9 cellular contexts compared by ENCODE assay signal in the genomic region with DNA sequence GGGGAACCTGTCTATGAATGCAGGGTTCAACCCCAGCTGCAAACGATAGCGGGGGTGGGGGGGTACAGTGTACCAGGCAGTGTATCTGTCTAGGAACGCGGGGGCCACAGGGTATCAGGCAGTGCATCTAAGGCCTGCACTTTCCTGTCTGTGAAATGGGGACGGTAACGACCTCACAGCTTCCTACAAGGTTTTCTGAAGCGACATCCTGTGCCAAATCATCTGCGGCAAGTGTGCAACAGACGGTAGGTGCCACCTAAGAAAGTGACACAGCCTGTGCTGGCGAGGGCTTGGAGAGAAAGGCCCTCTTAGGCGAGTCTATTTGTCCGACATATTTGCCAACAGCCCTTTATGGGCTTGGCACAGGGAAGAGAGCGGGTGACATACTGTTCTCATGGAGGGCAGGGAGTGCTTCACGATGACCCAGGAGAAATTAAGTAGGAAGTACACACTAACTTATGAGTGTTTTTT. TPM values are rescaled to one million over a fixed set of nuclear protein-coding genes. Genes with fewer than 3 reads are reported as not detected.
DNase-seq lines count a peak whose midpoint lies in the region; TF ChIP-seq lines count a peak whose summit lies in the region.
"Had no signal": no experiment of that assay in that cellular context is flagged by ENCODE, and none has a peak within 500 bp of the region (broad histone marks: within the 10 kb centered on the region; RNA-seq: fewer than 3 reads in every experiment).

No MANE protein-coding gene starts in this region.

- H3K9me3 ChIP-seq in DOHH2 (ENCODE audit: control insufficient read depth, insufficient read depth, low read length) (no peaks in the 10 kb centered on the region), sigmoid colon (no peaks in the 10 kb centered on the region)

- peaks cover 59% of the 10 kb centered on the region for H4K20me1 ChIP-seq in DOHH2 (ENCODE audit: control insufficient read depth, insufficient read depth, low read depth, low read length)

- no peak for TF ChIP-seq EP300 in sigmoid colon (IDR thresholded peaks at IDR 0.05)

- peak overlapping the region; percentile 78 for H3K4me2 ChIP-seq in DOHH2 (ENCODE audit: low read length)

- 57 to 60% methylated on average over 14 of the region's 14 CpGs for WGBS in sigmoid colon, 2 donors

- H3K27ac ChIP-seq in DOHH2 (ENCODE audit: low read depth, low read length) (no peak overlapping the region), sigmoid colon (peak overlapping the region; percentile 97 to 99 (median 98))

- DNase-seq in activated CD4-positive, alpha-beta T cell treated with anti-CD3 and anti-CD28 coated beads for 1 hour: peak; percentile 25
- DNase-seq in effector CD4-positive, alpha-beta T cell: peak; percentile 45
- DNase-seq in sigmoid colon (no peak), NOMO-1 treated with dmso at 0.1 percent for 144 hours (lab: John Stamatoyannopoulos, UW; ENCODE audit: unreplicated experiment) (no peak), NCI-H82 treated with DMSO at 0.1 percent for 48 hours (lab: John Stamatoyannopoulos, UW; ENCODE audit: unreplicated experiment) (no peak), NCI-H187 treated with DMSO at 0.1 percent for 48 hours (lab: John Stamatoyannopoulos, UW) (no peak), ACHN (no peak)

- peaks cover 99% of the 10 kb centered on the region for H3K79me2 ChIP-seq in DOHH2 (ENCODE audit: control insufficient read depth, low read length)

- H3K27me3 ChIP-seq in DOHH2 (ENCODE audit: control insufficient read depth, low read length) (no peaks in the 10 kb centered on the region), sigmoid colon (no peaks in the 10 kb centered on the region)

- H3F3A ChIP-seq in DOHH2 (ENCODE audit: control insufficient read depth, insufficient read depth): peaks cover 19% of the 10 kb centered on the region

- peaks cover 85% of the 10 kb centered on the region for H3K4me1 ChIP-seq in DOHH2 (ENCODE audit: control insufficient read depth, low read length)
- peaks cover 0 to 88% (median 87%) of the 10 kb centered on the region in 4 donors for H3K4me1 ChIP-seq in sigmoid colon

- H3K9me2 ChIP-seq in DOHH2 (replicated peaks; ENCODE audit: control insufficient read depth, low read length): no peaks in the 10 kb centered on the region

- intact Hi-C loops in sigmoid colon (cut with DNase I): no loop called here

- in situ Hi-C loops in ACHN (cut with HindIII; ENCODE audit: low pct_ligation_motif_present, low pct_unique_long_range_greater_than_20kb, low sequenced_read_pairs): no loop called here

- TF ChIP-seq CTCF in DOHH2 (IDR thresholded peaks at IDR 0.05; ENCODE audit: low read depth, low read length, poor library complexity, severe bottlenecking) (no peak), sigmoid colon (IDR thresholded peaks at IDR 0.05) (no peak)

- H3K36me3 ChIP-seq in DOHH2 (ENCODE audit: control insufficient read depth, low read length): peaks cover 36% of the 10 kb centered on the region
- H3K36me3 ChIP-seq in sigmoid colon: no peaks in the 10 kb centered on the region

- no peak for TF ChIP-seq POLR2A in sigmoid colon (IDR thresholded peaks at IDR 0.05)

- peak overlapping the region; percentile 29 for H3K4me3 ChIP-seq in DOHH2 (ENCODE audit: low read length)
- no peak overlapping the region for H3K4me3 ChIP-seq in sigmoid colon

RNA-seq across cellular contexts. Expression of a gene that starts 3.8 kb away (rescaled TPM):
- total RNA-seq in sigmoid colon: 10 to 100 TPM; 48.7 to 70.6 (median 56.5) TPM
- 10 to 100 TPM; 10.4 to 31.1 (median 13.8) TPM for polyA plus RNA-seq in sigmoid colon

RNA-seq across cellular contexts. Expression of a gene that starts 15.5 kb away (rescaled TPM):
- 10 to 100 TPM; 25.9 to 36.5 (median 34.5) TPM for total RNA-seq in sigmoid colon
- polyA plus RNA-seq in sigmoid colon: 10 to 100 TPM; 17.4 to 20.6 (median 18.3) TPM

RNA-seq across cellular contexts. Expression of a gene that starts 30.0 kb away (rescaled TPM):
- 1 to 10 TPM; 2.5 to 7.2 (median 3.3) TPM for total RNA-seq in sigmoid colon
- polyA plus RNA-seq in sigmoid colon: 10 to 100 TPM in 1 of 3 donors, 1 to 10 TPM in 1, under 1 TPM in 1; 0.60 to 15.4 (median 2.3) TPM
- total RNA-seq: myocyte had no signal

Comparison
In these comparisons a context has a peak if more than half of its experiments do, and no peak if none do; other contexts are left out.
1. DNase-seq: peak in activated CD4-positive, alpha-beta T cell treated with anti-CD3 and anti-CD28 coated beads for 1 hour (single experiment) and effector CD4-positive, alpha-beta T cell (single experiment); none in sigmoid colon (single experiment), NOMO-1 treated with dmso at 0.1 percent for 144 hours (single experiment), NCI-H82 treated with DMSO at 0.1 percent for 48 hours (single experiment), NCI-H187 treated with DMSO at 0.1 percent for 48 hours (single experiment) and ACHN (single experiment).